In the genomic region with DNA sequence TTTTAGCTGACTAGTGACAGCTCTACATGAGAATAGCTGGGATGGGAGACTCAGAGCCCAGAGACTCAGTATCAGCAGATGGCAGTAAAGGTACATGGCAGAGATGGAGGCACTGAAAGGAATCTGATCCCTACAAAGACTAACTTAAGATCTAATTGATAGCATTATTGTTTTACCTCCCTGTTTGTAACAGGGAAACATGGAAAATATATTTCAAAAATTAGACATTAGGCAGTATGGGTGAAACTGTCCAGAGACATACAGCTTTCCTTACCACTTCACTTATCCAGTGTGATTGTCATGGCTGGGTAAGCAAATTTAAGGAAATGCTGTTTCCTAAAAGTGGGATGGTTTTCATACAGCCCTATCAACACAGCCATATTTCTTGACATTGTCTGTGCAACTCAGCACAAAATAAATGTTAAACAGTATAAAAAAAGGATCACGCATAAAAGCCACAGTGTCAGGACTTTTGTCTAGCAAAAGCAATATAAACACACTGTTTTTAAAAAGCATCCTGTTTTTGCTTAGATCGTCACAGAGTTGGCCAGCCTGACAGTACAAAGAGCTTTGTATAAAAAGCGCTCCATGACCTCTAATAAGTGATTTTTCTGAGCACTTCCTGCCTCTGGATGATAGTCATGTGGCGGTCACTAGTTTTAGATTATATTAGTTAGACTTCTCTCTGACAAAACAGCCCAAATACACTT, we compare ENCODE assay signal across 8 cellular contexts.
A peak's percentile ranks its signal among the peaks of the same experiment; 100 is the strongest.
DNase-seq lines count a peak whose midpoint lies in the region; ATAC-seq and TF ChIP-seq lines count a peak whose summit lies in the region.

No MANE protein-coding gene starts in this region.

- H3K4me1 Mint-ChIP-seq in CD4-positive, alpha-beta T cell (ENCODE audit: low read depth), result no peaks in the 10 kb centered on the region

- no peaks in the 10 kb centered on the region for H3K27me3 Mint-ChIP-seq in CD4-positive, alpha-beta T cell

- peak; percentile 99 for ATAC-seq in left colon
- ATAC-seq in GM21717 (IDR thresholded peaks at IDR 0.05; ENCODE audit: unreplicated experiment), result no peak
- ATAC-seq in CD4-positive, alpha-beta T cell (ENCODE audit: poor library complexity), result no peak
- no peak for ATAC-seq in HG03469 (IDR thresholded peaks at IDR 0.05; ENCODE audit: unreplicated experiment)

- intact Hi-C loops in left colon (cut with DNase I, micrococcal nuclease), result loop anchor here in 1 of 2 donors (10.0 kb wide), 1 partner anchor 312 kb away; no protein-coding TSS in a partner anchor
- intact Hi-C loops in CD4-positive, alpha-beta T cell (cut with DNase I, micrococcal nuclease), result no loop called here

- H3K36me3 Mint-ChIP-seq in CD4-positive, alpha-beta T cell (ENCODE audit: low read depth), result no peaks in the 10 kb centered on the region

- TF ChIP-seq CTCF in GM12873 (IDR thresholded peaks at IDR 0.05; ENCODE audit: insufficient read depth, low read depth, low read length, missing control alignments) (peak; percentile 58), astrocyte of the spinal cord (IDR thresholded peaks at IDR 0.05; ENCODE audit: low read depth, low read length) (peak; percentile 77)
- no peak for TF ChIP-seq CTCF in CD4-positive, alpha-beta T cell (IDR thresholded peaks at IDR 0.05)

- no peak overlapping the region for H3K4me3 ChIP-seq in astrocyte of the spinal cord (ENCODE audit: low read depth, low read length)

- H3K9me3 Mint-ChIP-seq in CD4-positive, alpha-beta T cell, result no peaks in the 10 kb centered on the region

- POLR2A ChIA-PET in CD4-positive, alpha-beta T cell (lab: Charles Lee), result no interaction called here

- H3K27ac Mint-ChIP-seq in CD4-positive, alpha-beta T cell, result no peak overlapping the region

- DNase-seq in NCI-H1417 (lab: John Stamatoyannopoulos, UW) (peak in 2 of 3 experiments; percentile 44 to 83), astrocyte of the spinal cord (ENCODE audit: low read depth, low spot score) (peak; percentile 59), left colon (peak in 1 of 2 donors; percentile 15), MV-4-11 (lab: John Stamatoyannopoulos, UW) (no peak)
- no peak for DNase-seq in CD4-positive, alpha-beta T cell

- in situ Hi-C loops in astrocyte of the spinal cord (cut with HindIII; ENCODE audit: low sequenced_read_pairs), result no loop called here

- no peaks in the 10 kb centered on the region for H3K27me3 ChIP-seq in CD4-positive, alpha-beta T cell (ENCODE audit: control insufficient read depth, insufficient read depth, low read length)

- H3K9me3 ChIP-seq in CD4-positive, alpha-beta T cell (ENCODE audit: control insufficient read depth, low read length), result no peaks in the 10 kb centered on the region

- no peak overlapping the region for H3K4me3 Mint-ChIP-seq in CD4-positive, alpha-beta T cell

- CTCF ChIA-PET in CD4-positive, alpha-beta T cell (lab: Charles Lee), result no interaction called here

- H3K27ac ChIP-seq in CD4-positive, alpha-beta T cell (ENCODE audit: low read depth, low read length), result no peak overlapping the region

Comparison
In these comparisons a context has a peak if more than half of its experiments do, and no peak if none do; other contexts are left out.
1. DNase-seq: peak in NCI-H1417 (2 of 3) and astrocyte of the spinal cord (single experiment); none in CD4-positive, alpha-beta T cell (0 of 10) and MV-4-11 (single experiment).